25 cellular contexts compared by ENCODE assay signal in genomic region chr20:61295726-61296628, GRCh38. TPM values are rescaled to one million over a fixed set of nuclear protein-coding genes. Genes with fewer than 3 reads are reported as not detected.
A peak's percentile ranks its signal among the peaks of the same experiment; 100 is the strongest.
DNase-seq lines count a peak whose midpoint lies in the region; ATAC-seq, FAIRE-seq and TF ChIP-seq lines count a peak whose summit lies in the region.
"Had no signal": no experiment of that assay in that cellular context is flagged by ENCODE, and none has a peak within 500 bp of the region (broad histone marks: within the 10 kb centered on the region; RNA-seq: fewer than 3 reads in every experiment).

No MANE protein-coding gene starts in this region.

- in situ Hi-C loops in mammary epithelial cell (cut with MboI; ENCODE audit: low sequenced_read_pairs in 2 of 2): no loop called here

- no peak overlapping the region for H3K9ac ChIP-seq in mammary epithelial cell (ENCODE audit: insufficient read depth, low read length)

- H3K27me3 ChIP-seq in mammary epithelial cell (ENCODE audit: insufficient read depth, low read length): no peaks in the 10 kb centered on the region
- H3K27me3 ChIP-seq in breast epithelium: no peaks in the 10 kb centered on the region
- H3K27me3 ChIP-seq in SJSA1 (replicated peaks): no peaks in the 10 kb centered on the region
- H3K27me3 ChIP-seq: hepatocyte had no signal

- no peak overlapping the region for H3K4me3 ChIP-seq in mammary epithelial cell (replicated peaks in 1 of 3; ENCODE audit: insufficient read depth in 1 of 3, low read depth in 2 of 3, low read length in 3 of 3)
- no peak overlapping the region for H3K4me3 ChIP-seq in breast epithelium
- H3K4me3 ChIP-seq in SJSA1: no peak overlapping the region
- H3K4me3 ChIP-seq: hepatocyte, psoas muscle had no signal

- DNase-seq in mammary epithelial cell: peak; percentile 36
- DNase-seq in breast epithelium (ENCODE audit: low spot score in 2 of 2): no peak
- DNase-seq in SJSA1 (ENCODE audit: low read depth in 1 of 2, low spot score in 2 of 2): peak in 1 of 2 experiments; percentile 25
- peak; percentile 54 for DNase-seq in hepatic stellate cell (ENCODE audit: low spot score)
- DNase-seq in urothelium cell line (ENCODE audit: low spot score): peak; percentile 85
- DNase-seq in activated effector memory CD4-positive, alpha-beta T cell treated with anti-CD3 and anti-CD28 coated beads, Interleukin-2, amount 50 U/mL, for 16 hours: no peak
- no peak for DNase-seq in NCI-H69 (lab: John Stamatoyannopoulos, UW)
- DNase-seq: activated CD4-positive, alpha-beta T cell treated with anti-CD3 and anti-CD28 coated beads, Interleukin-2, amount 50 U/mL, for 48 hours; activated naive CD4-positive, alpha-beta T cell treated with Interleukin-2 at 50 U/mL for 16 hours; anterior cingulate cortex; C1 segment of cervical spinal cord; GF-D8; KBM-7; mesendoderm; NCI-H2029 treated with DMSO at 0.1 percent for 48 hours; NCI-H524; psoas muscle had no signal

- CTCF ChIA-PET in mammary epithelial cell (lab: Charles Lee; ENCODE audit: low non-redundant PET): no interaction called here

- peaks cover 16% of the 10 kb centered on the region for H3K4me1 ChIP-seq in mammary epithelial cell (ENCODE audit: insufficient read depth, low read length)
- no peaks in the 10 kb centered on the region for H3K4me1 ChIP-seq in breast epithelium
- peaks cover 28% of the 10 kb centered on the region for H3K4me1 ChIP-seq in SJSA1 (replicated peaks)
- H3K4me1 ChIP-seq: psoas muscle had no signal

- peaks cover 51% of the 10 kb centered on the region for H3K79me2 ChIP-seq in mammary epithelial cell (ENCODE audit: insufficient read depth, low read length)
- H3K79me2 ChIP-seq: hepatocyte had no signal

- H3K4me2 ChIP-seq in mammary epithelial cell (ENCODE audit: insufficient read depth, low read depth, low read length): no peak overlapping the region
- H3K4me2 ChIP-seq: hepatocyte had no signal

- no peak for TF ChIP-seq POLR2A in breast epithelium (IDR thresholded peaks at IDR 0.05)

- H3K27ac ChIP-seq in mammary epithelial cell (ENCODE audit: insufficient read depth, low read depth, low read length) (no peak overlapping the region), breast epithelium (no peak overlapping the region), SJSA1 (peak overlapping the region; percentile 30; the same call in 1 of the 2 replicates)
- H3K27ac ChIP-seq: hepatocyte, HL-60, psoas muscle had no signal

- H3K9me3 ChIP-seq in mammary epithelial cell (replicated peaks; ENCODE audit: insufficient read depth, low read length) (no peaks in the 10 kb centered on the region), breast epithelium (no peaks in the 10 kb centered on the region), SJSA1 (replicated peaks) (0 out of 2 replicates have a peak, but pooled peaks cover 3% of the 10 kb centered on the region)
- H3K9me3 ChIP-seq: psoas muscle had no signal

- H3K36me3 ChIP-seq in mammary epithelial cell (ENCODE audit: insufficient read depth, low read length) (no peaks in the 10 kb centered on the region), breast epithelium (no peaks in the 10 kb centered on the region), SJSA1 (no peaks in the 10 kb centered on the region)

- whole genome bisulfite sequencing in mammary epithelial cell (ENCODE audit: low coverage, missing lambda C conversion rate): 73% methylated on average over 27 of the region's 33 CpGs

- TF ChIP-seq CTCF in mammary epithelial cell (conservative IDR thresholded peaks at IDR 0.05 in 1 of 2, IDR thresholded peaks at IDR 0.05 in 1 of 2; ENCODE audit: extremely low read depth in 1 of 2, insufficient read depth in 1 of 2, low read depth in 1 of 2, low read length in 2 of 2): no peak
- TF ChIP-seq CTCF in breast epithelium (IDR thresholded peaks at IDR 0.05): no peak

- no peaks in the 10 kb centered on the region for H4K20me1 ChIP-seq in mammary epithelial cell (ENCODE audit: insufficient read depth, low read length)

- no TSS peak for BruUV-seq in mammary epithelial cell (replicated peaks; lab: Mats Ljungman, UMichigan)

- no peak for ATAC-seq in HG03354 (IDR thresholded peaks at IDR 0.05; ENCODE audit: poor library complexity, severe bottlenecking, unreplicated experiment)
- ATAC-seq: psoas muscle had no signal

- H2AFZ ChIP-seq in mammary epithelial cell (ENCODE audit: low read depth, low read length): no peak overlapping the region
- H2AFZ ChIP-seq: hepatocyte had no signal

- intact Hi-C loops in mammary epithelial cell (cut with micrococcal nuclease): no loop called here
- intact Hi-C loops in breast epithelium (cut with DNase I; ENCODE audit: low total_unique reads): no loop called here

- dilution Hi-C loops in mammary epithelial cell (cut with HindIII; ENCODE audit: low sequenced_read_pairs): no loop called here

- FAIRE-seq in urothelium cell line (lab: Jason Lieb, UNC): peak; percentile 37
- FAIRE-seq: A204.1, D721Med had no signal

RNA-seq across cellular contexts. Expression of gene CDH4, which starts 43.9 kb away (rescaled TPM):
- total RNA-seq in mammary epithelial cell (10 to 100 TPM; 11.7 to 25.8 TPM), breast epithelium (under 1 TPM in 1 of 3 donors, not detected in 2; under 0.01 TPM)
- 11.5 TPM for polyA plus RNA-seq in mammary epithelial cell
- 10.5 TPM for polyA minus RNA-seq in mammary epithelial cell
- total RNA-seq in SJSA1 (2014; rRNA removed; shearing (Covaris generic)): 0.13 TPM in 1 of 2 replicates, not detected in the other
- total RNA-seq: SK-MEL-5; subcutaneous adipose tissue; T-helper 2 cell treated with Interferon-gamma antibody and Interleukin-4, amounts not matched to agents 100 ng/mL and 5 ng/mL, for 36 hours had no signal

Comparison
In these comparisons a context has a peak if more than half of its experiments do, and no peak if none do; other contexts are left out.
1. DNase-seq: peak in mammary epithelial cell (single experiment), hepatic stellate cell (single experiment) and urothelium cell line (single experiment); none in breast epithelium (0 of 2), activated effector memory CD4-positive, alpha-beta T cell treated with anti-CD3 and anti-CD28 coated beads, Interleukin-2, amount 50 U/mL, for 16 hours (single experiment) and NCI-H69 (single experiment).
2. RNA of gene CDH4, which starts 43.9 kb away (total RNA-seq): 11.7 to 25.8 TPM in mammary epithelial cell; 0.13 TPM in SJSA1 and under 0.01 TPM in breast epithelium; every median in the first group is over 10 times any median in the second.